3 cellular contexts compared by ENCODE assay signal in genomic region chr1:203545032-203545816, GRCh38.
TF ChIP-seq lines count a peak whose summit lies in the region.

No MANE protein-coding gene starts in this region.

TF ChIP-seq in SK-N-SH treated with all-trans-retinoic acid at 6 μM for 48 hours, 23 proteins besides CTCF, POLR2A, EP300 and RAD21 (continues in another document):
- TF ChIP-seq SNAI2 (CRISPR knock-in tag; IDR thresholded peaks at IDR 0.05) (no peak), ZC3H10 (CRISPR knock-in tag; IDR thresholded peaks at IDR 0.05) (no peak), ZNF8 (CRISPR knock-in tag; IDR thresholded peaks at IDR 0.05) (no peak), ZNF70 (CRISPR knock-in tag; IDR thresholded peaks at IDR 0.05) (no peak), TSHZ2 (CRISPR knock-in tag; IDR thresholded peaks at IDR 0.05) (no peak), PATZ1 (CRISPR knock-in tag; IDR thresholded peaks at IDR 0.05; ENCODE audit: borderline replicate concordance) (no peak), PPARA (CRISPR knock-in tag; IDR thresholded peaks at IDR 0.05; ENCODE audit: borderline replicate concordance) (no peak), GLIS3 (CRISPR knock-in tag; IDR thresholded peaks at IDR 0.05) (no peak), ISL1 (CRISPR knock-in tag; IDR thresholded peaks at IDR 0.05) (no peak), ZNF565 (CRISPR knock-in tag; conservative IDR thresholded peaks at IDR 0.05; ENCODE audit: low read depth) (no peak), CSRNP3 (CRISPR knock-in tag; IDR thresholded peaks at IDR 0.05) (no peak)

TF ChIP-seq in SK-N-SH, 30 proteins besides CTCF, POLR2A, EP300 and RAD21:
- no peak for TF ChIP-seq CHD2 (IDR thresholded peaks at IDR 0.05; ENCODE audit: low read length, partially characterized antibody)
- TF ChIP-seq PBX3 (IDR thresholded peaks at IDR 0.05): no peak
- no peak for TF ChIP-seq ZBTB33 (IDR thresholded peaks at IDR 0.05; ENCODE audit: borderline replicate concordance, low read depth)
- TF ChIP-seq SMC3 (IDR thresholded peaks at IDR 0.05; ENCODE audit: low read depth, low read length): no peak
- TF ChIP-seq FOXM1 (IDR thresholded peaks at IDR 0.05; ENCODE audit: low read depth): no peak
- TF ChIP-seq USF2 (IDR thresholded peaks at IDR 0.05; ENCODE audit: borderline replicate concordance, low read depth, low read length): no peak
- no peak for TF ChIP-seq GABPA (IDR thresholded peaks at IDR 0.05; ENCODE audit: low read depth)
- TF ChIP-seq MXI1 (IDR thresholded peaks at IDR 0.05; ENCODE audit: low read depth, low read length): no peak

TF ChIP-seq in H1, 55 proteins besides CTCF, POLR2A, EP300 and RAD21:
- no peak for TF ChIP-seq GTF2F1 (IDR thresholded peaks at IDR 0.05; ENCODE audit: borderline replicate concordance, low read depth, low read length)
- TF ChIP-seq USF2 (IDR thresholded peaks at IDR 0.05; ENCODE audit: low read length): no peak
- no peak for TF ChIP-seq SUZ12 (IDR thresholded peaks at IDR 0.05; ENCODE audit: low read length)
- no peak for TF ChIP-seq CHD2 (IDR thresholded peaks at IDR 0.05; ENCODE audit: low read length)
- TF ChIP-seq SIX5 (IDR thresholded peaks at IDR 0.05; ENCODE audit: low read depth, low read length): no peak
- no peak for TF ChIP-seq ASH2L (IDR thresholded peaks at IDR 0.05; ENCODE audit: low read length)
- TF ChIP-seq MAFK (IDR thresholded peaks at IDR 0.05; ENCODE audit: low read depth, low read length): no peak
- no peak for TF ChIP-seq CBX8 (IDR thresholded peaks at IDR 0.05; ENCODE audit: borderline replicate concordance, low read depth, low read length)
- TF ChIP-seq BRCA1 (IDR thresholded peaks at IDR 0.05; ENCODE audit: low read depth, low read length): no peak
- no peak for TF ChIP-seq SIN3A (conservative IDR thresholded peaks at IDR 0.05 in 1 of 2, IDR thresholded peaks at IDR 0.05 in 1 of 2; ENCODE audit: low read depth in 1 of 2, low read length in 2 of 2)
- no peak for TF ChIP-seq JUN (IDR thresholded peaks at IDR 0.05; ENCODE audit: low read depth, low read length)
TF ChIP-seq in H1: peak in this region for 0.
